ENCODE assay signal across 2 cellular contexts in genomic region chr3:93983408-93983807, GRCh38.
A peak's percentile ranks its signal among the peaks of the same experiment; 100 is the strongest.
TF ChIP-seq lines count a peak whose summit lies in the region.

No MANE protein-coding gene starts in this region.

TF ChIP-seq in A549, 52 proteins besides CTCF, POLR2A, EP300 and RAD21:
- no peak for TF ChIP-seq TFCP2L1 (CRISPR knock-in tag; IDR thresholded peaks at IDR 0.05)
- TF ChIP-seq MAFK (IDR thresholded peaks at IDR 0.05; ENCODE audit: partially characterized antibody): peak; percentile 4

TF ChIP-seq in K562, 482 proteins besides CTCF, POLR2A, EP300 and RAD21:
- TF ChIP-seq C11orf30 (IDR thresholded peaks at IDR 0.05; ENCODE audit: low read depth): 0 out of 2 replicates have a peak, but pooled peaks have one; percentile 28
- TF ChIP-seq ZNF316 (IDR thresholded peaks at IDR 0.05): peak; percentile 67
- TF ChIP-seq MED1 (CRISPR knock-in tag; IDR thresholded peaks at IDR 0.05; ENCODE audit: borderline replicate concordance): no peak
